In genomic region chr1:1760345-1760650, GRCh38 we compare ENCODE assay signal across 21 cellular contexts.
"Had no signal": no experiment of that assay in that cellular context is flagged by ENCODE, and none has a peak within 500 bp of the region (broad histone marks: within the 10 kb centered on the region; RNA-seq: fewer than 3 reads in every experiment).

No MANE protein-coding gene starts in this region.

- H3K4me3 ChIP-seq: colonic mucosa, dorsolateral prefrontal cortex, hepatocyte, thyroid gland had no signal

- H3K27me3 ChIP-seq: colonic mucosa, dorsolateral prefrontal cortex, hepatocyte, thyroid gland had no signal

- H3K9me3 ChIP-seq: colonic mucosa, thyroid gland had no signal

- H2AFZ ChIP-seq: hepatocyte had no signal

- H3K4me2 ChIP-seq: hepatocyte had no signal

- ATAC-seq: activated CD4-positive, alpha-beta T cell treated with anti-CD3 and anti-CD28 coated beads for 36 hours; activated T-cell treated with anti-CD3 and anti-CD28 coated beads, Interleukin-2, amount 50 U/mL, for 4 hours; effector memory CD8-positive, alpha-beta T cell; left ventricle myocardium superior had no signal

- H3K27ac ChIP-seq: hepatocyte had no signal

- DNase-seq: activated B cell treated with CpG ODN at 0.5 μM for 24 hours; activated CD4-positive, alpha-beta T cell treated with anti-CD3 and anti-CD28 coated beads for 36 hours; activated CD4-positive, alpha-beta T cell treated with anti-CD3 and anti-CD28 coated beads, Interleukin-2, amount 50 U/mL, for 48 hours; activated CD8-positive, alpha-beta memory T cell treated with anti-CD3 and anti-CD28 coated beads, Interleukin-2, amount 50 U/mL, for 48 hours; activated naive CD4-positive, alpha-beta T cell; activated naive CD8-positive, alpha-beta T cell treated with anti-CD3 and anti-CD28 coated beads, Interleukin-2, amount 10 ng/mL, durations not matched to agents 7 days and 5 days; activated T-cell treated with anti-CD3 and anti-CD28 coated beads, Interleukin-2, amount 50 U/mL, for 4 hours; amniotic stem cell; dorsolateral prefrontal cortex; effector memory CD8-positive, alpha-beta T cell; foreskin melanocyte; glutamatergic neuron; left ventricle myocardium superior; nucleus accumbens; stimulated activated CD4-positive, alpha-beta T cell treated with anti-CD3 and anti-CD28 coated beads, Interleukin-4, amount 100 ng/mL, for 24 hours; stimulated activated naive CD4-positive, alpha-beta T cell treated with Interleukin-2 at 50 U/mL for 16 hours; substantia nigra; T1000; thyroid gland had no signal
